Comparison of ENCODE assay signal across 21 cellular contexts in the genomic region with DNA sequence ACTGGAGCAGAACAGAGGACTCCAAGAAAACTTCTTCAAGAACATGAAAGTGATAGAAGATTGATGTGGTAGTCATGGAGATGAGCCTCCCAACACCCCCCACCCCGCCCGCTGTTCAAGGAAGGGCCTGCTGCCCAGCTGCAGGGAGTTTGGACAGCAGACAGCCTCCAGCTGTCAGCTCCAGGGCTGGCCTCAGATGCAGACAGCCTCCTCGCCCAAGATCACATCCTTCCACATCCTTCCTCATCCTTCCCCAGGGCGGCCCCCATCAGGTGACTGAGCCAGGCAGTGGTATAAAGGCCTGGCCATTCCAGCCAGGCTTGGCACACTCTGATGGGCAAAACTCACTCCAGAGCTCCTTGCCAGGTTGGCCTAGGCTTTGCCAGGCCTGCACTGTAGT.
"Had no signal": no experiment of that assay in that cellular context is flagged by ENCODE, and none has a peak within 500 bp of the region (broad histone marks: within the 10 kb centered on the region; RNA-seq: fewer than 3 reads in every experiment).

No MANE protein-coding gene starts in this region.

- H3K9me3 ChIP-seq: heart right ventricle, prostate gland had no signal

- H3K4me3 Mint-ChIP-seq: activated CD4-positive, alpha-beta memory T cell treated with anti-CD3 and anti-CD28 coated beads, Interleukin-2, amount 10 ng/mL, durations not matched to agents 7 days and 5 days; memory B cell; natural killer cell had no signal

- H3K27ac ChIP-seq: coronary artery, heart right ventricle, prostate gland, VCaP had no signal

- H3K9me3 Mint-ChIP-seq: activated CD4-positive, alpha-beta memory T cell treated with anti-CD3 and anti-CD28 coated beads, Interleukin-2, amount 10 ng/mL, durations not matched to agents 7 days and 5 days; memory B cell; natural killer cell had no signal

- ATAC-seq: heart right ventricle; left lobe of liver; natural killer cell; right cardiac atrium; SK-N-SH treated with all-trans-retinoic acid at 6 μM for 48 hours; stimulated activated naive CD8-positive, alpha-beta T cell treated with anti-CD3 and anti-CD28 coated beads, Interleukin-15, Interleukin-2, amounts not matched to agents 100 U/mL and 50 U/mL, for 24 hours had no signal

- H3K36me3 Mint-ChIP-seq: memory B cell, natural killer cell had no signal

- FAIRE-seq: frontal cortex had no signal

- H3K27me3 ChIP-seq: heart right ventricle had no signal

- DNase-seq: activated CD4-positive, alpha-beta memory T cell treated with anti-CD3 and anti-CD28 coated beads, Interleukin-2, amount 10 ng/mL, durations not matched to agents 7 days and 5 days; activated CD4-positive, alpha-beta T cell treated with anti-CD3 and anti-CD28 coated beads for 1 hour; activated CD8-positive, alpha-beta memory T cell treated with anti-CD3 and anti-CD28 coated beads, Interleukin-2, amount 50 U/mL, for 4 hours; activated naive CD4-positive, alpha-beta T cell; amniotic stem cell; central memory CD4-positive, alpha-beta T cell; heart right ventricle; natural killer cell; right cardiac atrium; stimulated activated CD4-positive, alpha-beta T cell treated with anti-CD3 and anti-CD28 coated beads, Interleukin-4, amount 100 ng/mL, for 4 hours; stimulated activated CD8-positive, alpha-beta memory T cell treated with anti-CD3 and anti-CD28 coated beads, Interleukin-4, amount 100 ng/mL, for 48 hours; stimulated activated naive CD8-positive, alpha-beta T cell treated with anti-CD3 and anti-CD28 coated beads, Interleukin-15, Interleukin-2, amounts not matched to agents 100 U/mL and 50 U/mL, for 24 hours; trophoblast cell had no signal

- H3K4me1 ChIP-seq: prostate gland had no signal

- H3K4me2 ChIP-seq: smooth muscle cell had no signal

- H3K27me3 Mint-ChIP-seq: activated CD4-positive, alpha-beta memory T cell treated with anti-CD3 and anti-CD28 coated beads, Interleukin-2, amount 10 ng/mL, durations not matched to agents 7 days and 5 days; memory B cell had no signal

- H3K4me3 ChIP-seq: coronary artery, heart right ventricle, prostate gland, smooth muscle cell had no signal

- H3K36me3 ChIP-seq: heart right ventricle, prostate gland had no signal

- H3K27ac Mint-ChIP-seq: activated CD4-positive, alpha-beta memory T cell treated with anti-CD3 and anti-CD28 coated beads, Interleukin-2, amount 10 ng/mL, durations not matched to agents 7 days and 5 days; memory B cell; natural killer cell had no signal
